In the genomic region with DNA sequence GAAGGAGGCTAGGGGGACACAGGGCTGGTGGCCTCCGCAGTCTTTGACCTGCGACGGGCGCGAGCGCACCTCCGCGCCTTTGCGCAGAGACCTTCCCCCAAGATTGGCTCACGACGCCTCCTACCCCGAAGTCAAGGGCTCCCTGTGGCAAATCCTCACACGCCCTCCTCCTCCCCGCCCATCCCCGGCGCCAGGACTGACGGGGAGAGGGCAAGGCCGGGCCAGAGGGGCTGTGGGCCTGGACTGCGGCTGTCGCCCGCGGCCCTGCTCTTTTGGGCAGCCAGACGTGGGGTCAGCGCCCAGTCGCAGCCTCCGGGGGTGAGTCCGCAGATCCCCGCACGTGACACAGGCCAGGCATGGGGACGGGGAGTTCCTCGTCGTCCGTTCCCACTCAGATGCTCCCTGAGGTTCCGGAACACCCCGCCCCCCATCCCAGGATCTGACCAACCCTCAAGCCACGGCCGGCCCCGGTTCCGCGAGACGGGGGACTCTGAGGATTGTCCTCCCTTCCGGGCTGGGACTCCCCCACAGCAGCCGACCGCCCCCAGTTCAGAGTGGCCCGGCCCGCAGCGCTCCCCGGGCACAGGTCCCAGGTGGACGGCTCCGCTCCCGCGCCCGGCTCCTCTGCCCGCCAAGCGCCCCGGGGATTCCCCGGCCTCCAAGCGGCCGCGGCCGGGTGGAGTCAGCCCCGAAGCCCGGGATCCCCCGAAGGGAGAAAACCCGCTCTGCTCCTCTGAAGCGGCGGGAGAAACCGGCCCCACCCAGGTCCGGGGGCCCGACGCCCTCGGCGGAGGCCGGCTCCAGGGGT, we compare ENCODE assay signal across 8 cellular contexts. TPM values are rescaled to one million over a fixed set of nuclear protein-coding genes. Genes with fewer than 3 reads are reported as not detected.
DNase-seq lines count a peak whose midpoint lies in the region; ATAC-seq, FAIRE-seq and TF ChIP-seq lines count a peak whose summit lies in the region.

No MANE protein-coding gene starts in this region.

- DNase-seq in D721Med (ENCODE audit: insufficient read length, low spot score) (peak; percentile 51), activated T-cell treated with anti-CD3 and anti-CD28 coated beads for 48 hours (ENCODE audit: low read depth) (peak; percentile 52), Right ventricle myocardium inferior (ENCODE audit: missing footprints) (no peak), psoas muscle (peak; percentile 51 to 70), NCI-H1930 (lab: John Stamatoyannopoulos, UW) (no peak), globus pallidus (ENCODE audit: low spot score) (no peak)
- no peak for DNase-seq in Jurkat, Clone E6-1 (ENCODE audit: low read depth, low spot score)

- H3K4me1 ChIP-seq in psoas muscle, result peaks cover 13% of the 10 kb centered on the region

- no peaks in the 10 kb centered on the region for H3K9me3 ChIP-seq in psoas muscle

- peaks cover 0 to 17% (median 5%) of the 10 kb centered on the region in 3 donors for H3K27me3 ChIP-seq in psoas muscle (ENCODE audit: insufficient read depth in 3 of 3, low read length in 2 of 3)

- ATAC-seq in GM21576 (IDR thresholded peaks at IDR 0.05; ENCODE audit: unreplicated experiment) (peak; percentile 24), Right ventricle myocardium inferior (peak; percentile 47), psoas muscle (peak; percentile 39 to 53 (median 48))

- intact Hi-C loops in Right ventricle myocardium inferior (cut with DNase I), result loop anchor here (5.0 kb wide), 3 partner anchors 34 to 76 kb away; no protein-coding TSS in a partner anchor
- intact Hi-C loops in psoas muscle (cut with DNase I), result loop anchor here in 1 of 2 donors (5.0 kb wide), 1 partner anchor 64 kb away; no protein-coding TSS in a partner anchor

- H3K27ac ChIP-seq in psoas muscle, result peak overlapping the region; percentile 76

- no peaks in the 10 kb centered on the region for H3K36me3 ChIP-seq in psoas muscle (ENCODE audit: insufficient read depth in 1 of 2, low read depth in 1 of 2)

- no peak for TF ChIP-seq CTCF in D721Med (IDR thresholded peaks at IDR 0.05; ENCODE audit: insufficient read depth, missing control alignments)
- TF ChIP-seq CTCF in psoas muscle (IDR thresholded peaks at IDR 0.05), result no peak

- peak overlapping the region; percentile 65 for H3K4me3 ChIP-seq in Jurkat, Clone E6-1 (ENCODE audit: low read length)
- H3K4me3 ChIP-seq in psoas muscle, result peak overlapping the region; percentile 79

- no peak for FAIRE-seq in D721Med (lab: Jason Lieb, UNC)

- WGBS in psoas muscle, 3 donors, result 13 to 17% (median 13%) methylated on average over 49 to 74 of the region's 74 CpGs

RNA-seq across cellular contexts. Expression of gene ANKRD33B, which starts 0.5 kb away (rescaled TPM):
- 6.0 TPM for polyA plus RNA-seq in Jurkat, Clone E6-1 (2012; ENCODE audit: insufficient read depth, insufficient read length)
- total RNA-seq in Right ventricle myocardium inferior (4.1 TPM), psoas muscle (10 to 100 TPM in 1 of 4 donors, 1 to 10 TPM in 3; 2.1 to 32.7 (median 8.3) TPM)
- polyA plus RNA-seq in psoas muscle, result 10 to 100 TPM in 1 of 3 donors, 1 to 10 TPM in 2; 1.4 to 14.1 (median 5.0) TPM

Comparison
In these comparisons a context has a peak if more than half of its experiments do, and no peak if none do; other contexts are left out.
1. DNase-seq: peak in D721Med (single experiment), activated T-cell treated with anti-CD3 and anti-CD28 coated beads for 48 hours (single experiment) and psoas muscle (2 of 2); none in Jurkat, Clone E6-1 (single experiment), Right ventricle myocardium inferior (single experiment), NCI-H1930 (0 of 2) and globus pallidus (single experiment).
2. Peak in every context shown above with its lines, with median percentiles within 50 percentile points of each other: ATAC-seq.